In genomic region chr6:42746452-42747400, GRCh38 we compare ENCODE assay signal across 2 cellular contexts.
A peak's percentile ranks its signal among the peaks of the same experiment; 100 is the strongest.
TF ChIP-seq lines count a peak whose summit lies in the region.

No MANE protein-coding gene starts in this region.

TF ChIP-seq in HCT116, 20 proteins besides CTCF, POLR2A, EP300 and RAD21 (continued from another document):
- peak; percentile 27 for TF ChIP-seq MAX (IDR thresholded peaks at IDR 0.05)
- no peak for TF ChIP-seq TCF7L2 (IDR thresholded peaks at IDR 0.05; ENCODE audit: borderline replicate concordance, extremely low read depth, insufficient read depth, insufficient read length)
- TF ChIP-seq POLR2AphosphoS5 (IDR thresholded peaks at IDR 0.05; ENCODE audit: low read depth, low read length) = peak; percentile 90
- TF ChIP-seq EZH2 (IDR thresholded peaks at IDR 0.05) = no peak
- 0 out of 2 replicates have a peak, but pooled peaks have one; percentile 31 for TF ChIP-seq EGR1 (IDR thresholded peaks at IDR 0.05; ENCODE audit: low read depth)

TF ChIP-seq in SK-N-SH, 30 proteins besides CTCF, POLR2A, EP300 and RAD21 (continued from another document):
- TF ChIP-seq MAX (IDR thresholded peaks at IDR 0.05; ENCODE audit: low read depth) = peak; percentile 37; the same call in 1 of the 2 replicates
- TF ChIP-seq ELF1 (IDR thresholded peaks at IDR 0.05) = peak; percentile 32; the same call in 1 of the 2 replicates
- TF ChIP-seq SIN3A (IDR thresholded peaks at IDR 0.05; ENCODE audit: borderline replicate concordance, low read depth, low read length) = no peak
- peak; percentile 10; the same call in 1 of the 2 replicates for TF ChIP-seq TCF12 (IDR thresholded peaks at IDR 0.05)
- 0 out of 2 replicates have a peak, but pooled peaks have one; percentile 1 for TF ChIP-seq FOSL2 (IDR thresholded peaks at IDR 0.05; ENCODE audit: borderline replicate concordance, low read depth)
- TF ChIP-seq NFIC (IDR thresholded peaks at IDR 0.05; ENCODE audit: borderline replicate concordance) = no peak; the same call in 1 of the 2 replicates
- no peak for TF ChIP-seq USF2 (IDR thresholded peaks at IDR 0.05; ENCODE audit: borderline replicate concordance, low read depth, low read length)
- peak; percentile 86 for TF ChIP-seq TAF1 (IDR thresholded peaks at IDR 0.05; ENCODE audit: borderline replicate concordance, low read depth, low read length)
TF ChIP-seq in SK-N-SH: peak in this region for 8.
